In genomic region chr16:85029981-85030381, GRCh38 we compare ENCODE assay signal across 9 cellular contexts. TPM values are rescaled to one million over a fixed set of nuclear protein-coding genes. Genes with fewer than 3 reads are reported as not detected.
A peak's percentile ranks its signal among the peaks of the same experiment; 100 is the strongest.
DNase-seq lines count a peak whose midpoint lies in the region; ATAC-seq and TF ChIP-seq lines count a peak whose summit lies in the region.
"Had no signal": no experiment of that assay in that cellular context is flagged by ENCODE, and none has a peak within 500 bp of the region (broad histone marks: within the 10 kb centered on the region; RNA-seq: fewer than 3 reads in every experiment).

No MANE protein-coding gene starts in this region.

- intact Hi-C loops in spleen (cut with DNase I; ENCODE audit: low total_unique reads): no loop called here

- H3K36me3 Mint-ChIP-seq in T-helper 17 cell (ENCODE audit: low read depth): peaks cover 3% of the 10 kb centered on the region

- peaks cover 0 to 36% (median 4%) of the 10 kb centered on the region in 6 donors for H3K36me3 ChIP-seq in spleen

- DNase-seq in SKM-1 treated with dmso at 0.1 percent for 144 hours (lab: John Stamatoyannopoulos, UW; ENCODE audit: unreplicated experiment) (peak; percentile 48), SKM-1 (lab: John Stamatoyannopoulos, UW; ENCODE audit: unreplicated experiment) (no peak), T-helper 17 cell (no peak), fibroblast of villous mesenchyme (ENCODE audit: low read depth) (peak; percentile 88), spleen (no peak), SK-N-DZ (ENCODE audit: low spot score) (no peak)
- no peak for DNase-seq in stimulated activated CD4-positive, alpha-beta T cell treated with anti-CD3 and anti-CD28 coated beads, Interleukin-4, amount 100 ng/mL, for 4 hours
- DNase-seq: NCI-H774 had no signal

- WGBS in spleen, 5 donors: 40 to 77% (median 55%) methylated on average over 15 of the region's 15 CpGs

- no peak for TF ChIP-seq CTCF in fibroblast of villous mesenchyme (IDR thresholded peaks at IDR 0.05; ENCODE audit: insufficient read depth, low read depth, low read length)
- TF ChIP-seq CTCF in spleen (IDR thresholded peaks at IDR 0.05 in 8 of 11, conservative IDR thresholded peaks at IDR 0.05 in 3 of 11): no peak

- peaks cover 21 to 74% (median 44%) of the 10 kb centered on the region in 6 donors for H3K4me1 ChIP-seq in spleen

- peaks cover 24% of the 10 kb centered on the region for H3K4me1 Mint-ChIP-seq in T-helper 17 cell

- no peak for TF ChIP-seq POLR2A in spleen (IDR thresholded peaks at IDR 0.05)

- H3K9me3 ChIP-seq in T-helper 17 cell (ENCODE audit: control insufficient read depth, low read length, poor library complexity, severe bottlenecking) (no peaks in the 10 kb centered on the region), spleen (no peaks in the 10 kb centered on the region)

- H3K4me3 ChIP-seq in fibroblast of villous mesenchyme (ENCODE audit: low read depth, low read length) (peak overlapping the region; percentile 29), spleen (peak overlapping the region in 3 of 8 donors; percentile 6 to 79 (median 77))

- H3K27me3 ChIP-seq in spleen (replicated peaks in 1 of 7): no peaks in the 10 kb centered on the region

- H3K27ac Mint-ChIP-seq in T-helper 17 cell: peak overlapping the region; percentile 93

- ATAC-seq in T-helper 17 cell: no peak
- ATAC-seq in HG02852 (IDR thresholded peaks at IDR 0.05; ENCODE audit: unreplicated experiment): no peak

- H3K27me3 Mint-ChIP-seq in T-helper 17 cell: no peaks in the 10 kb centered on the region

- no peak overlapping the region for H3K4me3 Mint-ChIP-seq in T-helper 17 cell

- H3K27ac ChIP-seq in spleen: peak overlapping the region in 5 of 8 donors; percentile 89 to 98 (median 93)

RNA-seq across cellular contexts. Expression of gene KIAA0513, which starts 2.4 kb away (rescaled TPM):
- total RNA-seq in T-helper 17 cell (10 to 100 TPM in 1 of 2 donors, 1 to 10 TPM in 1; 8.1 to 35.0 TPM), fibroblast of villous mesenchyme (17.7 and 26.3 TPM in 2 replicates), spleen (10 to 100 TPM; 21.4 to 30.0 (median 23.3) TPM)
- polyA plus RNA-seq in spleen: 1 to 10 TPM; 1.7 to 6.0 (median 2.0) TPM
- 2.2 and 2.8 TPM in 2 replicates for polyA plus RNA-seq in SK-N-DZ (2014; cell fraction: cytosol; rRNA removed)
- 0.80 and 1.2 TPM in 2 replicates for polyA plus RNA-seq in SK-N-DZ (2014; cell fraction: nucleus; rRNA removed)

RNA-seq across cellular contexts. Expression of gene ZDHHC7, which starts 18.6 kb away (rescaled TPM):
- 10 to 100 TPM; 35.4 to 46.6 TPM for total RNA-seq in T-helper 17 cell
- total RNA-seq in fibroblast of villous mesenchyme: 109 and 164 TPM in 2 replicates
- total RNA-seq in spleen: 10 to 100 TPM; 39.3 to 87.1 (median 52.3) TPM
- polyA plus RNA-seq in spleen: 10 to 100 TPM; 10.3 to 21.5 (median 16.0) TPM
- polyA plus RNA-seq in SK-N-DZ (2014; cell fraction: cytosol; rRNA removed): 39.0 and 53.6 TPM in 2 replicates
- polyA plus RNA-seq in SK-N-DZ (2014; cell fraction: nucleus; rRNA removed): 35.6 and 39.4 TPM in 2 replicates

Comparison
In these comparisons a context has a peak if more than half of its experiments do, and no peak if none do; other contexts are left out.
1. DNase-seq: peak in SKM-1 treated with dmso at 0.1 percent for 144 hours (single experiment) and fibroblast of villous mesenchyme (single experiment); none in SKM-1 (single experiment), T-helper 17 cell (0 of 3), spleen (single experiment), stimulated activated CD4-positive, alpha-beta T cell treated with anti-CD3 and anti-CD28 coated beads, Interleukin-4, amount 100 ng/mL, for 4 hours (0 of 2) and SK-N-DZ (single experiment).